In genomic region chr11:118659314-118659939, GRCh38 we compare ENCODE assay signal across 8 cellular contexts.
DNase-seq lines count a peak whose midpoint lies in the region; ATAC-seq and TF ChIP-seq lines count a peak whose summit lies in the region.

No MANE protein-coding gene starts in this region.

- peak; percentile 97 for TF ChIP-seq CTCF in GM12875 (IDR thresholded peaks at IDR 0.05; ENCODE audit: borderline replicate concordance, insufficient read depth, low read depth, low read length)

- ATAC-seq in HG03159 (IDR thresholded peaks at IDR 0.05; ENCODE audit: unreplicated experiment) (peak; percentile 92), GM19463 (IDR thresholded peaks at IDR 0.05; ENCODE audit: unreplicated experiment) (no peak)

- peak; percentile 86 for DNase-seq in NCI-H510A (lab: John Stamatoyannopoulos, UW)
- peak; percentile 83 to 91 for DNase-seq in activated CD4-positive, alpha-beta T cell treated with anti-CD3 and anti-CD28 coated beads for 24 hours (ENCODE audit: low read depth in 2 of 2)
- DNase-seq in cerebellar cortex (ENCODE audit: low spot score), result peak; percentile 88
- peak; percentile 75 for DNase-seq in kidney glomerular epithelial cell (lab: John Stamatoyannopoulos, UW)
- DNase-seq in stimulated activated CD4-positive, alpha-beta T cell treated with anti-CD3 and anti-CD28 coated beads, Interleukin-1b, Interleukin-23, amount 100 ng/mL, for 24 hours (ENCODE audit: low read depth in 4 of 4, low spot score in 1 of 4), result peak; percentile 72 to 88 (median 81)

- H3K4me3 ChIP-seq in GM12875 (ENCODE audit: low read depth, low read length), result no peak overlapping the region
